In the genomic region with DNA sequence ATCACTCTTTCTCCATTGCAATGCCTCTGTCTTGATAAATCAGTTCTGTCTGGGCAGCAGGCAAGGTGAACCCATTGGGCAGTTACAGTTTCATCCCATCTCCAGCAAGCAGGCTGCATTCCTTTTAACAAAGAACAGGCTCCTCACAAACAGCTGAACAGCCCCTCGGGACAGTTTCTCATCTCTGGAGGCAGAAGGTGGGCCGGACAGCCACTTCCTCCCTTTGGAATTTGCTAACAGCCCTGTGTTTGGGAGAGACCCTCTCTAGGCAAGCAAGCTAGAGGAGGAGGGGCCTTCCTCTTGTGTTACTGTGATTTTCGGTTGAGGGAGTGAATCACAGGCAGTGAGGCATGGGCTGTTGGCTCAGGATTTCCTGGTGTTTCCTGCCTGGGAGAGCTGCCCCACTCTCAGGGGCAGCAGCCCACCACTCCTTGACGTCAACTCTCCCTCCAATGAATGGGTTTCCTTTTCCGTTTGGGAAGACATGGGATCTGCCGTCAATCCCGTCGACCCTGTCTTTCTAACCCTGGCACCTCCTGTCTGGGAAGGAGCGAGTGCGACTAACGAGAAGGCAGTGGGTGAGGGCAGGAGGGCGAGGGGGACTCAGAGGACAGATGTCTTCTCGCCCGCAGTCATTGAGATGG, we compare ENCODE assay signal across 10 cellular contexts. TPM values are rescaled to one million over a fixed set of nuclear protein-coding genes. Genes with fewer than 3 reads are reported as not detected.
DNase-seq lines count a peak whose midpoint lies in the region.
"Had no signal": no experiment of that assay in that cellular context is flagged by ENCODE, and none has a peak within 500 bp of the region (broad histone marks: within the 10 kb centered on the region; RNA-seq: fewer than 3 reads in every experiment).

No MANE protein-coding gene starts in this region.

- peak overlapping the region; percentile 95 for H2BK12ac ChIP-seq in trophoblast cell (ENCODE audit: low read length)

- H3K27me3 ChIP-seq in adipocyte (replicated peaks; ENCODE audit: control insufficient read depth, insufficient read depth, low read length): no peaks in the 10 kb centered on the region
- H3K27me3 ChIP-seq in trophoblast cell (ENCODE audit: insufficient read depth, low read length): no peaks in the 10 kb centered on the region

- H2BK5ac ChIP-seq in trophoblast cell (ENCODE audit: low read depth, low read length, poor library complexity): peak overlapping the region; percentile 97

- peak overlapping the region; percentile 96 for H4K8ac ChIP-seq in trophoblast cell (ENCODE audit: low read depth, low read length)

- H3K9ac ChIP-seq in adipocyte (ENCODE audit: low read length) (peak overlapping the region; percentile 53), trophoblast cell (ENCODE audit: low read length) (peak overlapping the region; percentile 66)

- peak overlapping the region; percentile 51 for H3K4me2 ChIP-seq in trophoblast cell (ENCODE audit: low read length)

- peak; percentile 97 for DNase-seq in ELF-1 (ENCODE audit: low read depth, low spot score)
- DNase-seq in adipocyte (ENCODE audit: low read depth): peak; percentile 80
- peak; percentile 82 for DNase-seq in glomerular visceral epithelial cell (ENCODE audit: extremely low spot score)
- peak; percentile 49 to 56 for DNase-seq in trophoblast cell
- no peak for DNase-seq in anterior cingulate cortex (lab: John Stamatoyannopoulos, UW)
- DNase-seq in NCI-H345 (lab: John Stamatoyannopoulos, UW): no peak
- DNase-seq in caudate nucleus (lab: John Stamatoyannopoulos, UW): no peak
- DNase-seq in activated naive CD4-positive, alpha-beta T cell treated with anti-CD3 and anti-CD28 coated beads, Interleukin-2, amount 50 U/mL, for 16 hours: no peak
- DNase-seq: DND-41; stimulated activated CD4-positive, alpha-beta T cell treated with anti-CD3 and anti-CD28 coated beads, Interleukin-15, amount 100 ng/mL, for 24 hours had no signal

- H3K79me1 ChIP-seq in trophoblast cell (ENCODE audit: low read length): peaks cover 75% of the 10 kb centered on the region

- peaks cover 16% of the 10 kb centered on the region for H3K79me2 ChIP-seq in trophoblast cell (ENCODE audit: control insufficient read depth, insufficient read depth, low read length, poor library complexity)

- no peaks in the 10 kb centered on the region for H3K9me3 ChIP-seq in adipocyte (ENCODE audit: control insufficient read depth, low read length)
- H3K9me3 ChIP-seq in trophoblast cell (ENCODE audit: insufficient read depth, low read depth, low read length): no peaks in the 10 kb centered on the region

- peak overlapping the region; percentile 93 for H3K4ac ChIP-seq in trophoblast cell (ENCODE audit: low read depth, low read length)

- H2BK120ac ChIP-seq in trophoblast cell (ENCODE audit: insufficient read depth, low read length, poor library complexity): peak overlapping the region; percentile 94

- H2AFZ ChIP-seq in trophoblast cell (ENCODE audit: insufficient read depth, low read length, poor library complexity): peak overlapping the region; percentile 89

- no peak overlapping the region for H3K23ac ChIP-seq in trophoblast cell (ENCODE audit: low read length)

- peak overlapping the region; percentile 90 for H3K18ac ChIP-seq in trophoblast cell (ENCODE audit: low read length)

- H3K4me1 ChIP-seq in adipocyte (ENCODE audit: control insufficient read depth, insufficient read depth, low read length) (peaks cover 58% of the 10 kb centered on the region), trophoblast cell (ENCODE audit: control insufficient read depth in 1 of 2, insufficient read depth in 2 of 2, low read length in 2 of 2) (peaks cover 46 to 52% of the 10 kb centered on the region in 2 experiments)

- no CpG with 5 or more reads among the region's 14 CpGs for WGBS in trophoblast cell (ENCODE audit: extremely low coverage, insufficient coverage, insufficient read length)

- H3K27ac ChIP-seq in trophoblast cell (ENCODE audit: low read depth, low read length) (peak overlapping the region; percentile 100), caudate nucleus (ENCODE audit: low read depth, low read length) (no peak overlapping the region)

- H3K36me3 ChIP-seq in adipocyte (ENCODE audit: control insufficient read depth, insufficient read depth, low read length, severe bottlenecking) (no peaks in the 10 kb centered on the region), trophoblast cell (ENCODE audit: control insufficient read depth in 1 of 2, insufficient read depth in 2 of 2, low read length in 2 of 2) (no peaks in the 10 kb centered on the region)

- peak overlapping the region; percentile 87 for H2AK5ac ChIP-seq in trophoblast cell (ENCODE audit: low read length)

- H3K4me3 ChIP-seq in adipocyte (ENCODE audit: low read length): peak overlapping the region; percentile 54
- no peak overlapping the region for H3K4me3 ChIP-seq in trophoblast cell (ENCODE audit: low read depth, low read length)

- H4K12ac ChIP-seq in trophoblast cell (ENCODE audit: low read depth, low read length): peak overlapping the region; percentile 80

- H4K91ac ChIP-seq in trophoblast cell (ENCODE audit: low read depth, low read length): peak overlapping the region; percentile 98

- peak overlapping the region; percentile 90 for H3K14ac ChIP-seq in trophoblast cell (ENCODE audit: low read length)

RNA-seq across cellular contexts. Expression of a gene that starts 3.7 kb away (rescaled TPM):
- polyA plus RNA-seq in trophoblast cell (2013): 23.9 and 26.5 TPM in 2 replicates

RNA-seq across cellular contexts. Expression of a gene that starts 14.9 kb away (rescaled TPM):
- 33.2 and 33.8 TPM in 2 replicates for polyA plus RNA-seq in trophoblast cell (2013)

Comparison
In these comparisons a context has a peak if more than half of its experiments do, and no peak if none do; other contexts are left out.
1. DNase-seq: peak in ELF-1 (single experiment), adipocyte (single experiment), glomerular visceral epithelial cell (single experiment) and trophoblast cell (2 of 2); none in anterior cingulate cortex (0 of 58), NCI-H345 (single experiment), caudate nucleus (0 of 61) and activated naive CD4-positive, alpha-beta T cell treated with anti-CD3 and anti-CD28 coated beads, Interleukin-2, amount 50 U/mL, for 16 hours (single experiment).